Comparison of ENCODE assay signal across 14 cellular contexts in the genomic region with DNA sequence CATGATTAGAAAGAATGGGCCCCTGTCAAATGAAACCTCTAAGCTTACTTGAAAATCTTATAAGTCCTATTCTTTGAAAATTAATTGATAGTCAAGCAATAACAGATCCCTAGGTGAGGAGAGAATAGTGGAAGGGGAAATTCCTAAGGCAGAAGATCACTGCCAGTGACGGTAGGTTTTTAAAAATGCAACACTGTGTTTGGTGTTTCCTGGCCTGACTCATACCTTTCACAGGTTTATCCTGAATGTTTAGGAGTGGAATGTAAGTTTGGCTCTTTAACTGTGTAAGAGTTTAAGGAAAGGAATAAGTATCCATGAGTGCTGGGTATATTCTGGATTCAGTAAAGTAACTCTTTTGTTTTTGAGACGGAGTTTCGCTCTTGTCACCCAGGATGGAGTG. TPM values are rescaled to one million over a fixed set of nuclear protein-coding genes. Genes with fewer than 3 reads are reported as not detected.
DNase-seq lines count a peak whose midpoint lies in the region; ATAC-seq and TF ChIP-seq lines count a peak whose summit lies in the region.
"Had no signal": no experiment of that assay in that cellular context is flagged by ENCODE, and none has a peak within 500 bp of the region (broad histone marks: within the 10 kb centered on the region; RNA-seq: fewer than 3 reads in every experiment).

No MANE protein-coding gene starts in this region.

- peaks cover 87% of the 10 kb centered on the region for H3K4me1 Mint-ChIP-seq in activated CD8-positive, alpha-beta T cell treated with anti-CD3 and anti-CD28 coated beads for 36 hours (ENCODE audit: low read depth)
- peaks cover 57% of the 10 kb centered on the region for H3K4me1 Mint-ChIP-seq in activated CD8-positive, alpha-beta T cell treated with anti-CD3 and anti-CD28 coated beads, Interleukin-2, amount 10 ng/mL, durations not matched to agents 7 days and 5 days (ENCODE audit: low read depth)

- no peak for TF ChIP-seq CTCF in activated CD8-positive, alpha-beta T cell treated with anti-CD3 and anti-CD28 coated beads for 36 hours (IDR thresholded peaks at IDR 0.05)
- no peak for TF ChIP-seq CTCF in upper lobe of right lung (IDR thresholded peaks at IDR 0.05)

- peaks cover 30% of the 10 kb centered on the region for H3K36me3 ChIP-seq in upper lobe of right lung

- no peaks in the 10 kb centered on the region for H3K27me3 ChIP-seq in upper lobe of right lung

- H3K4me1 ChIP-seq in upper lobe of right lung: peaks cover 66% of the 10 kb centered on the region

- peaks cover 90% of the 10 kb centered on the region for H3K36me3 Mint-ChIP-seq in activated CD8-positive, alpha-beta T cell treated with anti-CD3 and anti-CD28 coated beads for 36 hours (ENCODE audit: low read depth)
- H3K36me3 Mint-ChIP-seq in activated CD8-positive, alpha-beta T cell treated with anti-CD3 and anti-CD28 coated beads, Interleukin-2, amount 10 ng/mL, durations not matched to agents 7 days and 5 days (ENCODE audit: low read depth): peaks cover 81% of the 10 kb centered on the region

- ATAC-seq in activated CD8-positive, alpha-beta T cell treated with anti-CD3 and anti-CD28 coated beads for 36 hours: no peak
- no peak for ATAC-seq in activated CD8-positive, alpha-beta T cell treated with anti-CD3 and anti-CD28 coated beads, Interleukin-2, amount 10 ng/mL, durations not matched to agents 7 days and 5 days
- peak; percentile 36 for ATAC-seq in upper lobe of right lung

- no peak overlapping the region for H3K4me3 Mint-ChIP-seq in activated CD8-positive, alpha-beta T cell treated with anti-CD3 and anti-CD28 coated beads for 36 hours
- no peak overlapping the region for H3K4me3 Mint-ChIP-seq in activated CD8-positive, alpha-beta T cell treated with anti-CD3 and anti-CD28 coated beads, Interleukin-2, amount 10 ng/mL, durations not matched to agents 7 days and 5 days
- H3K4me3 Mint-ChIP-seq: activated CD4-positive, alpha-beta memory T cell treated with anti-CD3 and anti-CD28 coated beads for 36 hours had no signal

- H3K27ac ChIP-seq in upper lobe of right lung: no peak overlapping the region

- no peaks in the 10 kb centered on the region for H3K27me3 Mint-ChIP-seq in activated CD8-positive, alpha-beta T cell treated with anti-CD3 and anti-CD28 coated beads for 36 hours
- no peaks in the 10 kb centered on the region for H3K27me3 Mint-ChIP-seq in activated CD8-positive, alpha-beta T cell treated with anti-CD3 and anti-CD28 coated beads, Interleukin-2, amount 10 ng/mL, durations not matched to agents 7 days and 5 days (ENCODE audit: low read depth)
- H3K27me3 Mint-ChIP-seq: activated CD4-positive, alpha-beta memory T cell treated with anti-CD3 and anti-CD28 coated beads for 36 hours had no signal

- CTCF ChIA-PET in activated CD8-positive, alpha-beta T cell treated with anti-CD3 and anti-CD28 coated beads for 36 hours (lab: Charles Lee): interaction anchor here (2.2 kb wide), 1 partner anchor 24 kb away, joined by 11 read pairs; no protein-coding TSS in a partner anchor
- CTCF ChIA-PET in activated CD8-positive, alpha-beta T cell treated with anti-CD3 and anti-CD28 coated beads, Interleukin-2, amount 10 ng/mL, durations not matched to agents 7 days and 5 days (lab: Charles Lee): no interaction called here

- H3K9me3 ChIP-seq in upper lobe of right lung: no peaks in the 10 kb centered on the region

- intact Hi-C loops in activated CD8-positive, alpha-beta T cell treated with anti-CD3 and anti-CD28 coated beads for 36 hours (cut with micrococcal nuclease): no loop called here
- intact Hi-C loops in upper lobe of right lung (cut with DNase I): no loop called here

- no peak for DNase-seq in activated CD8-positive, alpha-beta T cell treated with anti-CD3 and anti-CD28 coated beads for 36 hours
- no peak for DNase-seq in activated CD8-positive, alpha-beta T cell treated with anti-CD3 and anti-CD28 coated beads, Interleukin-2, amount 10 ng/mL, durations not matched to agents 7 days and 5 days
- DNase-seq in astrocyte of the hippocampus (ENCODE audit: low read depth, low spot score) (peak; percentile 53), kidney glomerular epithelial cell (lab: John Stamatoyannopoulos, UW) (peak; percentile 62), upper lobe of right lung (no peak), D341Med (ENCODE audit: low spot score) (no peak), NCI-H2081 treated with DMSO at 0.1 percent for 48 hours (lab: John Stamatoyannopoulos, UW) (no peak), GF-D8 (lab: John Stamatoyannopoulos, UW) (no peak)
- DNase-seq: activated CD4-positive, alpha-beta memory T cell treated with anti-CD3 and anti-CD28 coated beads for 36 hours; activated gamma-delta T cell treated with Interleukin-2 at 50 U/mL for 16 hours; NCI-H1436 treated with DMSO at 0.1 percent for 48 hours; NCI-H510A treated with DMSO at 0.1 percent for 48 hours; substantia nigra; T1000 had no signal

- H3K27ac Mint-ChIP-seq in activated CD8-positive, alpha-beta T cell treated with anti-CD3 and anti-CD28 coated beads for 36 hours: peak overlapping the region; percentile 88
- no peak overlapping the region for H3K27ac Mint-ChIP-seq in activated CD8-positive, alpha-beta T cell treated with anti-CD3 and anti-CD28 coated beads, Interleukin-2, amount 10 ng/mL, durations not matched to agents 7 days and 5 days

- POLR2A ChIA-PET in activated CD8-positive, alpha-beta T cell treated with anti-CD3 and anti-CD28 coated beads for 36 hours (lab: Charles Lee): interaction anchor here (7.8 kb wide), 1 partner anchor 15 kb away, joined by 69 read pairs; no protein-coding TSS in a partner anchor
- POLR2A ChIA-PET in activated CD8-positive, alpha-beta T cell treated with anti-CD3 and anti-CD28 coated beads, Interleukin-2, amount 10 ng/mL, durations not matched to agents 7 days and 5 days (lab: Charles Lee): no interaction called here

- no peaks in the 10 kb centered on the region for H3K9me3 Mint-ChIP-seq in activated CD8-positive, alpha-beta T cell treated with anti-CD3 and anti-CD28 coated beads for 36 hours
- no peaks in the 10 kb centered on the region for H3K9me3 Mint-ChIP-seq in activated CD8-positive, alpha-beta T cell treated with anti-CD3 and anti-CD28 coated beads, Interleukin-2, amount 10 ng/mL, durations not matched to agents 7 days and 5 days (ENCODE audit: insufficient read depth)
- H3K9me3 Mint-ChIP-seq: activated CD4-positive, alpha-beta memory T cell treated with anti-CD3 and anti-CD28 coated beads for 36 hours had no signal

- no peak overlapping the region for H3K4me3 ChIP-seq in upper lobe of right lung

RNA-seq across cellular contexts. Expression of a gene that starts 23.8 kb away (rescaled TPM):
- total RNA-seq in activated CD8-positive, alpha-beta T cell treated with anti-CD3 and anti-CD28 coated beads for 36 hours: 10 to 100 TPM; 52.5 to 53.4 TPM
- total RNA-seq in activated CD8-positive, alpha-beta T cell treated with anti-CD3 and anti-CD28 coated beads, Interleukin-2, amount 10 ng/mL, durations not matched to agents 7 days and 5 days: 10 to 100 TPM; 55.8 to 60.4 TPM
- 49.7 TPM for total RNA-seq in upper lobe of right lung

Comparison
In these comparisons a context has a peak if more than half of its experiments do, and no peak if none do; other contexts are left out.
1. DNase-seq: peak in astrocyte of the hippocampus (single experiment) and kidney glomerular epithelial cell (single experiment); none in activated CD8-positive, alpha-beta T cell treated with anti-CD3 and anti-CD28 coated beads for 36 hours (single experiment), activated CD8-positive, alpha-beta T cell treated with anti-CD3 and anti-CD28 coated beads, Interleukin-2, amount 10 ng/mL, durations not matched to agents 7 days and 5 days (single experiment), upper lobe of right lung (single experiment), D341Med (single experiment), NCI-H2081 treated with DMSO at 0.1 percent for 48 hours (single experiment) and GF-D8 (single experiment).